ENCODE assay signal across 9 cellular contexts in the genomic region with DNA sequence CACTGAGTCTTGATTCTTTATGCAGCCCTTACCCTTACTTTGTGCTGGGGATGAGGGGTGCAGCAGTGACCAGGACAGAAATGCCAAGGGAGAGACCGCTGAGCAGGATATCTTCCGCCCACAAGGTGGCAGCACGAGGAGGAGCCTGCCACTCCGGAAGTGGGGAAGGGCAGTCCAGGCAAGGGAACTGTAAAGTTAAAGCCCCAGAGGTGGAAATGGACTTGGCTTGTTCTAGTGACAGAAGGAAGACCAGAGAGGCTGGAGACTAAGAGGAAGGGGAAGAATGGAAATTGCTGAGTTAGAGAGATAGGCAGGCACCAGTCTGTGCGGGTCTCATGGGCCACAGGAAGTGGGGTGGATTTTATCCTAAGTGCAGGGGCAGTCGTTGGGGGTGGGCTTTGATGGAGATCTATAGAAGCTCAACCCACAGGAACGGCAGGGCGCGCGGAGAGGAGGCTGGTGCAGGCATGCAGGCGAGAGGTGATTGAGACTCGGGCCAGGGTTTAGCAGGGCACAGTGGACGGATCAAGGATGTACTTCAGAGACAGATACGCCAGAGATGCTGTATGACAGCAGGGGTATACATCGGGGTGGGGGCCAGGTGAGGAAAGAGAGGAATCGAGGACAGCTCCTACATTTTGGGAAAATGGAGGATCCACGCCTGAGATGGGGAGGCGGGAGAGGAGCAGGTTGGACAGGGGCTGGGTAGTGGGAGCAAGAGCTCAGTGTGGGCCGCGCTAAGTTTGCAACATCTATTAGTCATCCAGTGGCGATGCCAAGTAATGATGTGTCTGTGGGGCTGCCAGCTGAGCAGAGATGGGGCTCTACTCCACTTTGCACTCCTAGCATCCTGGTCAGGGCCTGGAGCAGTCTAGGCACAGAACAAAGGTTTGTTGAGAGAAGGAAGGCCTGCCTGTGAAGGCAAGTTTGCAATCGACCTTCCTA. TPM values are rescaled to one million over a fixed set of nuclear protein-coding genes. Genes with fewer than 3 reads are reported as not detected.
A peak's percentile ranks its signal among the peaks of the same experiment; 100 is the strongest.
DNase-seq lines count a peak whose midpoint lies in the region; ATAC-seq and TF ChIP-seq lines count a peak whose summit lies in the region.
"Had no signal": no experiment of that assay in that cellular context is flagged by ENCODE, and none has a peak within 500 bp of the region (broad histone marks: within the 10 kb centered on the region; RNA-seq: fewer than 3 reads in every experiment).

No MANE protein-coding gene starts in this region.

- peak; percentile 61 to 76 (median 65) for DNase-seq in CD4-positive, alpha-beta T cell
- DNase-seq in NCI-H510A treated with DMSO at 0.1 percent for 48 hours (lab: John Stamatoyannopoulos, UW), result peak; percentile 94
- DNase-seq in activated CD4-positive, CD25-positive, alpha-beta regulatory T cell treated with anti-CD3 and anti-CD28 coated beads, Interleukin-2, amount 50 U/mL, for 16 hours (ENCODE audit: low read depth, low spot score), result peak; percentile 63
- DNase-seq in left kidney (ENCODE audit: low read depth, low spot score), result peak; percentile 92
- peak; percentile 68 to 73 for DNase-seq in stimulated activated CD4-positive, alpha-beta T cell treated with anti-CD3 and anti-CD28 coated beads, Interleukin-4, amount 100 ng/mL, for 48 hours (ENCODE audit: low read depth in 2 of 2)

- H3K4me3 ChIP-seq in HEK293 (ENCODE audit: low read depth, low read length), result no peak overlapping the region
- H3K4me3 ChIP-seq: SK-N-MC had no signal

- H3K27me3 Mint-ChIP-seq in CD4-positive, alpha-beta T cell, result no peaks in the 10 kb centered on the region

- peaks cover 0 to 8% of the 10 kb centered on the region in 2 experiments; a peak in 1 of 3 replicates for H3K36me3 ChIP-seq in HEK293 (ENCODE audit: control insufficient read depth in 2 of 2, insufficient read depth in 1 of 2, low read length in 2 of 2)

- H3K4me3 Mint-ChIP-seq in CD4-positive, alpha-beta T cell, result peak overlapping the region; percentile 88

- intact Hi-C loops in CD4-positive, alpha-beta T cell (cut with DNase I, micrococcal nuclease), result loop anchor here (1.0 to 2.0 kb wide), 5 partner anchors 22 to 120 kb away; no protein-coding TSS in a partner anchor

- no peaks in the 10 kb centered on the region for H3K9me3 ChIP-seq in CD4-positive, alpha-beta T cell (ENCODE audit: control insufficient read depth, low read length)
- no peaks in the 10 kb centered on the region for H3K9me3 ChIP-seq in HEK293 (ENCODE audit: control insufficient read depth, insufficient read depth, low read depth, low read length)

- peaks cover 19% of the 10 kb centered on the region for H3K36me3 Mint-ChIP-seq in CD4-positive, alpha-beta T cell (ENCODE audit: low read depth)

- H3K9me3 Mint-ChIP-seq in CD4-positive, alpha-beta T cell, result no peaks in the 10 kb centered on the region

- POLR2A ChIA-PET in CD4-positive, alpha-beta T cell (lab: Charles Lee), result interaction anchor here (0.8 to 3.1 kb wide), 11 partner anchors 9 to 120 kb away, joined by 3 to 28 read pairs (median 8); a partner anchor contains a TSS
- POLR2A ChIA-PET in HEK293 (lab: Yijun Ruan, JAX), result interaction anchor here (1.0 to 2.2 kb wide), 4 partner anchors 15 to 54 kb away, joined by 3 to 8 read pairs (median 4); no protein-coding TSS in a partner anchor

- CTCF ChIA-PET in CD4-positive, alpha-beta T cell (lab: Charles Lee), result interaction anchor here (0.6 to 4.9 kb wide), 15 partner anchors 9 to 150 kb away, joined by 3 to 57 read pairs (median 4); a partner anchor contains a TSS
- CTCF ChIA-PET in HEK293 (lab: Yijun Ruan, JAX), result interaction anchor here (0.6 to 4.9 kb wide), 34 partner anchors 9 to 425 kb away, joined by 3 to 104 read pairs (median 6); a partner anchor contains a TSS

- no peak overlapping the region for H3K27ac ChIP-seq in CD4-positive, alpha-beta T cell (ENCODE audit: low read depth, low read length)
- H3K27ac ChIP-seq in HEK293 (ENCODE audit: extremely low read depth, low read depth, low read length) (no peak overlapping the region), cingulate gyrus (ENCODE audit: low read depth, low read length) (peak overlapping the region; percentile 41)
- H3K27ac ChIP-seq: SK-N-MC had no signal

- H3K27me3 ChIP-seq in CD4-positive, alpha-beta T cell (ENCODE audit: control insufficient read depth, insufficient read depth, low read length), result no peaks in the 10 kb centered on the region

- H3K4me1 ChIP-seq in HEK293 (ENCODE audit: control insufficient read depth, insufficient read depth, low read length), result no peaks in the 10 kb centered on the region

- peaks cover 61% of the 10 kb centered on the region for H3K4me1 Mint-ChIP-seq in CD4-positive, alpha-beta T cell (ENCODE audit: low read depth)

- ATAC-seq in CD4-positive, alpha-beta T cell (ENCODE audit: poor library complexity), result peak; percentile 47
- ATAC-seq in HG02588 (IDR thresholded peaks at IDR 0.05; ENCODE audit: unreplicated experiment), result no peak

- peak overlapping the region; percentile 79 for H3K27ac Mint-ChIP-seq in CD4-positive, alpha-beta T cell

- peak; percentile 84 for TF ChIP-seq CTCF in CD4-positive, alpha-beta T cell (IDR thresholded peaks at IDR 0.05)
- peak; percentile 83 for TF ChIP-seq CTCF in HEK293 (tag by site-specific recombination; IDR thresholded peaks at IDR 0.05)

TF ChIP-seq in HEK293, 187 proteins besides CTCF, POLR2A, EP300 and RAD21 (continues in another document):
- TF ChIP-seq, protein P1, sequence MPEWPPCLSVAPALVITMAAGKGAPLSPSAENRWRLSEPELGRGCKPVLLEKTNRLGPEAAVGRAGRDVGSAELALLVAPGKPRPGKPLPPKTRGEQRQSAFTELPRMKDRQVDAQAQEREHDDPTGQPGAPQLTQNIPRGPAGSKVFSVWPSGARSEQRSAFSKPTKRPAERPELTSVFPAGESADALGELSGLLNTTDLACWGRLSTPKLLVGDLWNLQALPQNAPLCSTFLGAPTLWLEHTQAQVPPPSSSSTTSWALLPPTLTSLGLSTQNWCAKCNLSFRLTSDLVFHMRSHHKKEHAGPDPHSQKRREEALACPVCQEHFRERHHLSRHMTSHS (tag by site-specific recombination; IDR thresholded peaks at IDR 0.05), result no peak
- 0 out of 2 replicates have a peak, but pooled peaks have one; percentile 21 for TF ChIP-seq ZXDB (tag by site-specific recombination; IDR thresholded peaks at IDR 0.05)
- TF ChIP-seq, protein P2, sequence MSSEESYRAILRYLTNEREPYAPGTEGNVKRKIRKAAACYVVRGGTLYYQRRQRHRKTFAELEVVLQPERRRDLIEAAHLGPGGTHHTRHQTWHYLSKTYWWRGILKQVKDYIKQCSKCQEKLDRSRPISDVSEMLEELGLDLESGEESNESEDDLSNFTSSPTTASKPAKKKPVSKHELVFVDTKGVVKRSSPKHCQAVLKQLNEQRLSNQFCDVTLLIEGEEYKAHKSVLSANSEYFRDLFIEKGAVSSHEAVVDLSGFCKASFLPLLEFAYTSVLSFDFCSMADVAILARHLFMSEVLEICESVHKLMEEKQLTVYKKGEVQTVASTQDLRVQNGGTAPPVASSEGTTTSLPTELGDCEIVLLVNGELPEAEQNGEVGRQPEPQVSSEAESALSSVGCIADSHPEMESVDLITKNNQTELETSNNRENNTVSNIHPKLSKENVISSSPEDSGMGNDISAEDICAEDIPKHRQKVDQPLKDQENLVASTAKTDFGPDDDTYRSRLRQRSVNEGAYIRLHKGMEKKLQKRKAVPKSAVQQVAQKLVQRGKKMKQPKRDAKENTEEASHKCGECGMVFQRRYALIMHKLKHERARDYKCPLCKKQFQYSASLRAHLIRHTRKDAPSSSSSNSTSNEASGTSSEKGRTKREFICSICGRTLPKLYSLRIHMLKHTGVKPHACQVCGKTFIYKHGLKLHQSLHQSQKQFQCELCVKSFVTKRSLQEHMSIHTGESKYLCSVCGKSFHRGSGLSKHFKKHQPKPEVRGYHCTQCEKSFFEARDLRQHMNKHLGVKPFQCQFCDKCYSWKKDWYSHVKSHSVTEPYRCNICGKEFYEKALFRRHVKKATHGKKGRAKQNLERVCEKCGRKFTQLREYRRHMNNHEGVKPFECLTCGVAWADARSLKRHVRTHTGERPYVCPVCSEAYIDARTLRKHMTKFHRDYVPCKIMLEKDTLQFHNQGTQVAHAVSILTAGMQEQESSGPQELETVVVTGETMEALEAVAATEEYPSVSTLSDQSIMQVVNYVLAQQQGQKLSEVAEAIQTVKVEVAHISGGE (tag by site-specific recombination; conservative IDR thresholded peaks at IDR 0.05; ENCODE audit: low read depth), result peak; percentile 61
- TF ChIP-seq ZNF335 (tag by site-specific recombination; conservative IDR thresholded peaks at IDR 0.05), result peak; percentile 31; the same call in 1 of the 2 replicates
- TF ChIP-seq ZNF654 (tag by site-specific recombination; IDR thresholded peaks at IDR 0.05; ENCODE audit: low read depth), result peak; percentile 49
- TF ChIP-seq, protein P3, sequence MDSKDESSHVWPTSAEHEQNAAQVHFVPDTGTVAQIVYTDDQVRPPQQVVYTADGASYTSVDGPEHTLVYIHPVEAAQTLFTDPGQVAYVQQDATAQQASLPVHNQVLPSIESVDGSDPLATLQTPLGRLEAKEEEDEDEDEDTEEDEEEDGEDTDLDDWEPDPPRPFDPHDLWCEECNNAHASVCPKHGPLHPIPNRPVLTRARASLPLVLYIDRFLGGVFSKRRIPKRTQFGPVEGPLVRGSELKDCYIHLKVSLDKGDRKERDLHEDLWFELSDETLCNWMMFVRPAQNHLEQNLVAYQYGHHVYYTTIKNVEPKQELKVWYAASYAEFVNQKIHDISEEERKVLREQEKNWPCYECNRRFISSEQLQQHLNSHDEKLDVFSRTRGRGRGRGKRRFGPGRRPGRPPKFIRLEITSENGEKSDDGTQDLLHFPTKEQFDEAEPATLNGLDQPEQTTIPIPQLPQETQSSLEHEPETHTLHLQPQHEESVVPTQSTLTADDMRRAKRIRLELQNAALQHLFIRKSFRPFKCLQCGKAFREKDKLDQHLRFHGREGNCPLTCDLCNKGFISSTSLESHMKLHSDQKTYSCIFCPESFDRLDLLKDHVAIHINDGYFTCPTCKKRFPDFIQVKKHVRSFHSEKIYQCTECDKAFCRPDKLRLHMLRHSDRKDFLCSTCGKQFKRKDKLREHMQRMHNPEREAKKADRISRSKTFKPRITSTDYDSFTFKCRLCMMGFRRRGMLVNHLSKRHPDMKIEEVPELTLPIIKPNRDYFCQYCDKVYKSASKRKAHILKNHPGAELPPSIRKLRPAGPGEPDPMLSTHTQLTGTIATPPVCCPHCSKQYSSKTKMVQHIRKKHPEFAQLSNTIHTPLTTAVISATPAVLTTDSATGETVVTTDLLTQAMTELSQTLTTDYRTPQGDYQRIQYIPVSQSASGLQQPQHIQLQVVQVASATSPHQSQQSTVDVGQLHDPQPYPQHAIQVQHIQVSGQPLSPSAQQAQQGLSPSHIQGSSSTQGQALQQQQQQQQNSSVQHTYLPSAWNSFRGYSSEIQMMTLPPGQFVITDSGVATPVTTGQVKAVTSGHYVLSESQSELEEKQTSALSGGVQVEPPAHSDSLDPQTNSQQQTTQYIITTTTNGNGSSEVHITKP (tag by site-specific recombination; IDR thresholded peaks at IDR 0.05), result peak; percentile 73

RNA-seq across cellular contexts. Expression of a gene that starts 3.3 kb away (rescaled TPM):
- total RNA-seq in CD4-positive, alpha-beta T cell, result 100 to 1,000 TPM; 309 to 325 TPM

RNA-seq across cellular contexts. Expression of a gene that starts 26.1 kb away (rescaled TPM):
- total RNA-seq in CD4-positive, alpha-beta T cell, result 100 to 1,000 TPM; 160 to 161 TPM

RNA-seq across cellular contexts. Expression of a gene that starts 40.3 kb away (rescaled TPM):
- total RNA-seq in CD4-positive, alpha-beta T cell, result 1 to 10 TPM; 8.5 to 8.8 TPM
